Comparison of ENCODE assay signal across 15 cellular contexts in genomic region chr5:115850771-115851416, GRCh38. TPM values are rescaled to one million over a fixed set of nuclear protein-coding genes. Genes with fewer than 3 reads are reported as not detected.
DNase-seq lines count a peak whose midpoint lies in the region; ATAC-seq and TF ChIP-seq lines count a peak whose summit lies in the region.
"Had no signal": no experiment of that assay in that cellular context is flagged by ENCODE, and none has a peak within 500 bp of the region (broad histone marks: within the 10 kb centered on the region; RNA-seq: fewer than 3 reads in every experiment).

No MANE protein-coding gene starts in this region.

- peaks cover 10% of the 10 kb centered on the region for H3K9me3 Mint-ChIP-seq in nephron
- peaks cover 4 to 10% (median 7%) of the 10 kb centered on the region in 7 donors for H3K9me3 Mint-ChIP-seq in CD14-positive monocyte

- no peaks in the 10 kb centered on the region for H3K4me1 ChIP-seq in prostate gland (replicated peaks)

- H3K9me3 ChIP-seq in prostate gland = no peaks in the 10 kb centered on the region

- H3K4me1 Mint-ChIP-seq in nephron (peaks cover 19% of the 10 kb centered on the region), CD14-positive monocyte (peaks cover 28% of the 10 kb centered on the region)

- intact Hi-C loops in CD14-positive monocyte (cut with micrococcal nuclease) = no loop called here
- intact Hi-C loops in prostate gland (cut with DNase I) = no loop called here

- no peak for TF ChIP-seq CTCF in fibroblast of mammary gland (conservative IDR thresholded peaks at IDR 0.05; ENCODE audit: control insufficient read depth, insufficient read depth, low read depth, low read length)
- no peak for TF ChIP-seq CTCF in nephron (IDR thresholded peaks at IDR 0.05; ENCODE audit: unreplicated experiment in 3 of 3)
- no peak for TF ChIP-seq CTCF in CD14-positive monocyte (IDR thresholded peaks at IDR 0.05)
- TF ChIP-seq CTCF in prostate gland (IDR thresholded peaks at IDR 0.05) = no peak

- WGBS in prostate gland = 26% methylated on average over 3 of the region's 3 CpGs

- H3K36me3 Mint-ChIP-seq in nephron (ENCODE audit: low read depth) (peaks cover 17% of the 10 kb centered on the region), CD14-positive monocyte (peaks cover 5 to 13% of the 10 kb centered on the region in 2 donors)

- no peaks in the 10 kb centered on the region for H3K27me3 ChIP-seq in prostate gland (replicated peaks; ENCODE audit: insufficient read depth)

- H3K27me3 Mint-ChIP-seq in nephron (ENCODE audit: low read depth) (no peaks in the 10 kb centered on the region), CD14-positive monocyte (ENCODE audit: low read depth in 3 of 3) (no peaks in the 10 kb centered on the region)
- H3K27me3 Mint-ChIP-seq: stimulated activated naive B cell treated with anti-CD40 and anti-IgM and Interleukin-4, amounts not matched to agents 10 μg/mL and 1 μg/mL and 100 μg/mL, for 72 hours had no signal

- no peaks in the 10 kb centered on the region for H3K36me3 ChIP-seq in prostate gland

- H3K4me3 Mint-ChIP-seq in nephron (peak overlapping the region in 1 of 3 experiments; percentile 1), CD14-positive monocyte (no peak overlapping the region)
- H3K4me3 Mint-ChIP-seq: stimulated activated naive B cell treated with anti-CD40 and anti-IgM and Interleukin-4, amounts not matched to agents 10 μg/mL and 1 μg/mL and 100 μg/mL, for 72 hours had no signal

- peak overlapping the region in 1 of 2 donors; percentile 2 for H3K27ac ChIP-seq in prostate gland

- no peak for TF ChIP-seq POLR2A in prostate gland (IDR thresholded peaks at IDR 0.05)

- ATAC-seq in GM21367 (IDR thresholded peaks at IDR 0.05; ENCODE audit: unreplicated experiment) = no peak
- ATAC-seq: Panc1; stimulated activated naive B cell treated with anti-CD40 and anti-IgM and Interleukin-4, amounts not matched to agents 10 μg/mL and 1 μg/mL and 100 μg/mL, for 72 hours had no signal

- H3K27ac Mint-ChIP-seq in nephron (peak overlapping the region; percentile 31 to 68 (median 40)), CD14-positive monocyte (no peak overlapping the region)
- H3K27ac Mint-ChIP-seq: stimulated activated naive B cell treated with anti-CD40 and anti-IgM and Interleukin-4, amounts not matched to agents 10 μg/mL and 1 μg/mL and 100 μg/mL, for 72 hours had no signal

- no peak overlapping the region for H3K4me3 ChIP-seq in fibroblast of mammary gland (ENCODE audit: control insufficient read depth, low read depth, low read length)
- H3K4me3 ChIP-seq in prostate gland = no peak overlapping the region

- peak; percentile 7 for DNase-seq in AG08395 (ENCODE audit: low spot score)
- peak; percentile 26 for DNase-seq in M059J (ENCODE audit: low read depth)
- peak; percentile 44 for DNase-seq in fibroblast of mammary gland (ENCODE audit: low read depth)
- no peak for DNase-seq in CD14-positive monocyte (ENCODE audit: low spot score)
- no peak for DNase-seq in prostate gland (ENCODE audit: low spot score)
- no peak for DNase-seq in NCI-H2227 (lab: John Stamatoyannopoulos, UW; ENCODE audit: unreplicated experiment)
- DNase-seq: activated CD4-positive, alpha-beta T cell treated with anti-CD3 and anti-CD28 coated beads, Interleukin-2, amount 50 U/mL, for 1 hour; NCI-H1092; stimulated activated CD4-positive, alpha-beta T cell treated with anti-CD3 and anti-CD28 coated beads, Interleukin-4, amount 100 ng/mL, for 1 hour; stimulated activated naive B cell treated with anti-CD40 and anti-IgM and Interleukin-4, amounts not matched to agents 10 μg/mL and 1 μg/mL and 100 μg/mL, for 72 hours; T-helper 2 cell had no signal

RNA-seq across cellular contexts. Expression of gene AP3S1, which starts 9.2 kb away (rescaled TPM):
- 124 and 161 TPM in 2 replicates for total RNA-seq in M059J (2014; rRNA removed; shearing (Covaris generic))
- 10 to 100 TPM; 84.8 to 86.1 TPM for polyA plus RNA-seq in CD14-positive monocyte
- 100 to 1,000 TPM in 1 of 2 donors, 10 to 100 TPM in 1; 32.0 to 163 TPM for total RNA-seq in prostate gland

RNA-seq across cellular contexts. Expression of gene ATG12, which starts 9.5 kb away (rescaled TPM):
- total RNA-seq in M059J (2014; rRNA removed; shearing (Covaris generic)) = 58.8 and 72.3 TPM in 2 replicates
- 100 to 1,000 TPM; 101 to 143 TPM for polyA plus RNA-seq in CD14-positive monocyte
- 10 to 100 TPM; 29.6 to 67.6 TPM for total RNA-seq in prostate gland

RNA-seq across cellular contexts. Expression of gene CDO1, which starts 34.4 kb away (rescaled TPM):
- 0.05 and 0.74 TPM in 2 replicates for total RNA-seq in M059J (2014; rRNA removed; shearing (Covaris generic))
- polyA plus RNA-seq in CD14-positive monocyte = not detected
- 10 to 100 TPM; 20.0 to 29.8 TPM for total RNA-seq in prostate gland
- total RNA-seq: NCI-H460 had no signal

Comparison
In these comparisons a context has a peak if more than half of its experiments do, and no peak if none do; other contexts are left out.
1. DNase-seq: peak in AG08395 (single experiment), M059J (single experiment) and fibroblast of mammary gland (single experiment); none in CD14-positive monocyte (single experiment), prostate gland (single experiment) and NCI-H2227 (single experiment).
2. H3K27ac Mint-ChIP-seq: peak in nephron (3 of 3); none in CD14-positive monocyte (0 of 7).
3. RNA of gene CDO1, which starts 34.4 kb away (total RNA-seq): 20.0 to 29.8 TPM in prostate gland; 0.05 to 0.74 TPM in M059J; every median in the first group is over 10 times any median in the second.